22 cellular contexts compared by ENCODE assay signal in the genomic region with DNA sequence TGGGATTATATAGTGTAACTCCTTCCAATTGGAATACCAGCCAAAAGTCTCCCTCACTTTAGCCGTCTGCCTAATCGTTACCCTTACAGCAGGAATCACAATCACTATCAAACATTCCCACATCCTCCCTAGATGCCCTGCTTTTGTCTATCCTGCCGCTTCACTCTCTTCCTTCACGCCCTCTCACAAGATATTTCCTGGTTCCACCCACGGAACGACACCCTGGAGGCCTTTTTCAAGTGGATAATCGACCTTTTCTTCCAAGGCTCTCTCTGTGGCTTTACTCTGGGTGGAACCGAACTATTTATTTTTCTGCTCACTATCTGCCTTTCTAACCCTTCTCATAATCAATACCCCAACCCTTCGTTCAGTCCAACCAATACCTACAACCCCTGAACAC.
"Had no signal": no experiment of that assay in that cellular context is flagged by ENCODE, and none has a peak within 500 bp of the region (broad histone marks: within the 10 kb centered on the region; RNA-seq: fewer than 3 reads in every experiment).

No MANE protein-coding gene starts in this region.

- H3K27me3 Mint-ChIP-seq: naive B cell had no signal

- H3K4me1 Mint-ChIP-seq: naive B cell, nephron had no signal

- ATAC-seq: gastrocnemius medialis, left lobe of liver, psoas muscle had no signal

- H3K27ac Mint-ChIP-seq: naive B cell, nephron had no signal

- H3K27me3 ChIP-seq: colonic mucosa, gastrocnemius medialis, sigmoid colon, stomach, transverse colon had no signal

- H3K27ac ChIP-seq: colonic mucosa, gastrocnemius medialis, parathyroid adenoma, psoas muscle, sigmoid colon, stomach, thoracic aorta, transverse colon had no signal

- H3K9ac ChIP-seq: parathyroid adenoma had no signal

- H3K9me3 Mint-ChIP-seq: naive B cell, nephron had no signal

- DNase-seq: cerebellar nuclear complex; colonic mucosa; dermis blood vessel endothelial cell; gastrocnemius medialis; islet precursor cell; midbrain; naive B cell; occipital lobe; psoas muscle; sigmoid colon; stimulated activated CD4-positive, alpha-beta T cell treated with anti-CD3 and anti-CD28 coated beads, Interleukin-2, amount 100 ng/mL, for 24 hours; stimulated activated CD4-positive, alpha-beta T cell treated with anti-CD3 and anti-CD28 coated beads, Interleukin-4, amount 100 ng/mL, for 4 hours; stimulated activated naive CD4-positive, alpha-beta T cell; stomach; substantia nigra; transverse colon had no signal

- H3K4me3 Mint-ChIP-seq: naive B cell, nephron had no signal

- H3K4me3 ChIP-seq: colonic mucosa, gastrocnemius medialis, psoas muscle, sigmoid colon, skin epidermis, stomach, thoracic aorta, transverse colon had no signal

- H3K36me3 Mint-ChIP-seq: naive B cell had no signal

- FAIRE-seq: endothelial cell of umbilical vein had no signal

- H2AFZ ChIP-seq: parathyroid adenoma had no signal

- H3K36me3 ChIP-seq: colonic mucosa, gastrocnemius medialis, thoracic aorta, transverse colon had no signal

- H3K4me1 ChIP-seq: colonic mucosa, gastrocnemius medialis, parathyroid adenoma, psoas muscle, sigmoid colon, stomach, transverse colon had no signal

- H3K9me3 ChIP-seq: colonic mucosa, gastrocnemius medialis, psoas muscle, sigmoid colon, stomach, thoracic aorta, transverse colon had no signal
